In genomic region chr6:136446579-136447182, GRCh38 we compare ENCODE assay signal across 29 cellular contexts.
DNase-seq lines count a peak whose midpoint lies in the region; ATAC-seq, FAIRE-seq and TF ChIP-seq lines count a peak whose summit lies in the region.
"Had no signal": no experiment of that assay in that cellular context is flagged by ENCODE, and none has a peak within 500 bp of the region (broad histone marks: within the 10 kb centered on the region; RNA-seq: fewer than 3 reads in every experiment).

No MANE protein-coding gene starts in this region.

- H3K27ac ChIP-seq in GM12878 (ENCODE audit: control insufficient read depth, insufficient read depth), result no peak overlapping the region
- H3K27ac ChIP-seq: transverse colon had no signal

- BruUV-seq in GM12878 (replicated peaks; lab: Mats Ljungman, UMichigan), result no TSS peak

- H3K4me3 ChIP-seq in AG04449 (ENCODE audit: low read depth, low read length), result no peak overlapping the region
- no peak overlapping the region for H3K4me3 ChIP-seq in GM12878
- no peak overlapping the region for H3K4me3 ChIP-seq in foreskin fibroblast (ENCODE audit: low read depth in 1 of 2, low read length in 2 of 2)
- H3K4me3 ChIP-seq: transverse colon had no signal

- H4K20me1 ChIP-seq in GM12878 (ENCODE audit: control insufficient read depth, insufficient read depth), result no peaks in the 10 kb centered on the region

- H3K27me3 ChIP-seq in GM12878 (replicated peaks in 1 of 2; ENCODE audit: control insufficient read depth in 2 of 2, insufficient read depth in 2 of 2, low read length in 1 of 2), result no peaks in the 10 kb centered on the region; a peak in 1 of 4 replicates
- H3K27me3 ChIP-seq: transverse colon had no signal

- intact Hi-C loops in GM12878 (cut with micrococcal nuclease; ENCODE audit: unreplicated experiment), result no loop called here

- no peak overlapping the region for H3K27ac Mint-ChIP-seq in glutamatergic neuron (ENCODE audit: unreplicated experiment)
- H3K27ac Mint-ChIP-seq: activated T-cell treated with anti-CD3 and anti-CD28 coated beads, Interleukin-2, amount 50 U/mL, for 24 hours; CD4-positive, CD25-positive, alpha-beta regulatory T cell; T-cell had no signal

- H3K27me3 Mint-ChIP-seq in glutamatergic neuron (ENCODE audit: unreplicated experiment), result no peaks in the 10 kb centered on the region

- no peak overlapping the region for H2AFZ ChIP-seq in GM12878 (ENCODE audit: control insufficient read depth, low read depth, low read length)

- POLR2A ChIA-PET in AG04449 (lab: Yijun Ruan, JAX) (no interaction called here), GM12878 (lab: Charles Lee) (no interaction called here)

- H3K9me3 Mint-ChIP-seq in glutamatergic neuron (ENCODE audit: unreplicated experiment), result no peaks in the 10 kb centered on the region
- H3K9me3 Mint-ChIP-seq: central memory CD8-positive, alpha-beta T cell had no signal

- no peak for TF ChIP-seq POLR2A in GM12878 (IDR thresholded peaks at IDR 0.05; ENCODE audit: low read depth, low read length)

- no peak for TF ChIP-seq CTCF in AG04449 (IDR thresholded peaks at IDR 0.05; ENCODE audit: insufficient read depth, low read length, missing control alignments)
- no peak for TF ChIP-seq CTCF in GM12878 (IDR thresholded peaks at IDR 0.05 in 2 of 3, conservative IDR thresholded peaks at IDR 0.05 in 1 of 3; ENCODE audit: control insufficient read depth in 2 of 3, extremely low read depth in 1 of 3, insufficient read depth in 1 of 3, low read depth in 3 of 3, low read length in 3 of 3)
- TF ChIP-seq CTCF in foreskin fibroblast (IDR thresholded peaks at IDR 0.05; ENCODE audit: low read depth, low read length), result no peak
- no peak for TF ChIP-seq CTCF in glutamatergic neuron (IDR thresholded peaks at IDR 0.05; ENCODE audit: partially characterized antibody, unreplicated experiment)

- TF ChIP-seq RAD21 in GM12878 (IDR thresholded peaks at IDR 0.05; ENCODE audit: insufficient read depth, low read depth, low read length), result no peak

- no peak overlapping the region for H3K9ac ChIP-seq in GM12878 (ENCODE audit: control insufficient read depth, insufficient read depth, low read length)

- no peak overlapping the region for H3K4me2 ChIP-seq in GM12878 (ENCODE audit: control insufficient read depth, insufficient read depth)

- CTCF ChIA-PET in AG04449 (lab: Yijun Ruan, JAX), result no interaction called here
- CTCF ChIA-PET in GM12878 (lab: Yijun Ruan, JAX), result no interaction called here

- H3K4me1 ChIP-seq in GM12878 (ENCODE audit: control insufficient read depth, insufficient read depth, low read length), result no peaks in the 10 kb centered on the region

- RAD21 ChIA-PET in GM12878 (lab: Charles Lee; ENCODE audit: unreplicated experiment), result no interaction called here

- SMC1A ChIA-PET in GM12878 (lab: Charles Lee; ENCODE audit: uncharacterized antibody, unreplicated experiment), result no interaction called here

- WGBS in GM12878 (ENCODE audit: insufficient coverage, insufficient replicate concordance, low lambda C conversion rate, missing lambda C conversion rate), result 3% methylated on average over 2 of the region's 2 CpGs

- ATAC-seq in GM12878, result no peak
- ATAC-seq: left colon; PC-3; stimulated activated naive CD8-positive, alpha-beta T cell treated with anti-CD3 and anti-CD28 coated beads, Interleukin-15, Interleukin-2, amounts not matched to agents 100 U/mL and 50 U/mL, for 24 hours; T-cell had no signal

- H3K4me1 Mint-ChIP-seq in glutamatergic neuron (ENCODE audit: low read depth, unreplicated experiment), result peaks cover 2% of the 10 kb centered on the region
- H3K4me1 Mint-ChIP-seq: CD4-positive, CD25-positive, alpha-beta regulatory T cell; central memory CD8-positive, alpha-beta T cell; naive B cell; T-cell had no signal

- peak; percentile 7 for FAIRE-seq in GM12878 (lab: Jason Lieb, UNC)

- in situ Hi-C loops in GM12878 (cut with MboI), result no loop called here

- no peaks in the 10 kb centered on the region for H3K79me2 ChIP-seq in GM12878 (ENCODE audit: control insufficient read depth, insufficient read depth, low read length)

- H3K36me3 Mint-ChIP-seq in glutamatergic neuron (ENCODE audit: unreplicated experiment), result peaks cover 9% of the 10 kb centered on the region
- H3K36me3 Mint-ChIP-seq: CD4-positive, CD25-positive, alpha-beta regulatory T cell; T-cell had no signal

- TF ChIP-seq EP300 in GM12878 (IDR thresholded peaks at IDR 0.05; ENCODE audit: borderline replicate concordance in 1 of 2, control insufficient read depth in 1 of 2, low read depth in 2 of 2, low read length in 2 of 2), result no peak

- H3K36me3 ChIP-seq in GM12878 (ENCODE audit: control insufficient read depth in 2 of 2, insufficient read depth in 2 of 2, low read length in 1 of 2), result no peaks in the 10 kb centered on the region
- H3K36me3 ChIP-seq: transverse colon had no signal

- H3K4me3 Mint-ChIP-seq in glutamatergic neuron (ENCODE audit: unreplicated experiment), result no peak overlapping the region
- H3K4me3 Mint-ChIP-seq: activated T-cell treated with anti-CD3 and anti-CD28 coated beads, Interleukin-2, amount 50 U/mL, for 24 hours; CD4-positive, CD25-positive, alpha-beta regulatory T cell; central memory CD8-positive, alpha-beta T cell; naive B cell; T-cell had no signal

- no peaks in the 10 kb centered on the region for H3K9me3 ChIP-seq in GM12878 (replicated peaks; ENCODE audit: control insufficient read depth, insufficient read depth, low read length)

- DNase-seq in AG04449 (ENCODE audit: low read depth, low spot score) (peak; percentile 28), GM04504 (ENCODE audit: low read depth) (peak; percentile 10), GM12878 (ENCODE audit: low read depth, low spot score) (no peak), foreskin fibroblast (peak; percentile 18 to 53), A172 (ENCODE audit: low spot score) (no peak), glutamatergic neuron (no peak), RKO (ENCODE audit: low spot score) (no peak)
- DNase-seq in activated CD4-positive, CD25-positive, alpha-beta regulatory T cell (lab: John Stamatoyannopoulos, UW), result no peak
- DNase-seq: activated CD4-positive, alpha-beta T cell treated with anti-CD3 and anti-CD28 coated beads for 1 hour; activated CD8-positive, alpha-beta memory T cell treated with anti-CD3 and anti-CD28 coated beads for 24 hours; activated naive CD4-positive, alpha-beta T cell; activated T-cell treated with anti-CD3 and anti-CD28 coated beads, Interleukin-2, amount 50 U/mL, for 24 hours; CD4-positive, CD25-positive, alpha-beta regulatory T cell; GDM1; Karpas-422; left colon; naive B cell; NCI-H1048; NCI-H187 treated with DMSO at 0.1 percent for 48 hours; NCI-H2227 treated with DMSO at 0.1 percent for 48 hours; occipital lobe; PC-3; SHP77 treated with DMSO at 0.1 percent for 48 hours; stimulated activated CD4-positive, alpha-beta T cell treated with anti-CD3 and anti-CD28 coated beads, Interleukin-12 subunit alpha, Interleukin-12 subunit beta, amount 100 ng/mL, for 4 hours; stimulated activated CD4-positive, alpha-beta T cell treated with anti-CD3 and anti-CD28 coated beads, Interleukin-4, amount 100 ng/mL, for 4 hours; stimulated activated naive CD8-positive, alpha-beta T cell treated with anti-CD3 and anti-CD28 coated beads, Interleukin-15, Interleukin-2, amounts not matched to agents 100 U/mL and 50 U/mL, for 24 hours; T-cell; transverse colon had no signal

TF ChIP-seq in GM12878, 131 proteins besides CTCF, POLR2A, EP300 and RAD21:
- no peak for TF ChIP-seq ZBED1 (IDR thresholded peaks at IDR 0.05; ENCODE audit: borderline replicate concordance)
- TF ChIP-seq NKRF (conservative IDR thresholded peaks at IDR 0.05), result no peak
- no peak for TF ChIP-seq DPF2 (IDR thresholded peaks at IDR 0.05)
- TF ChIP-seq NRF1 (conservative IDR thresholded peaks at IDR 0.05; ENCODE audit: low read depth, low read length), result no peak
- no peak for TF ChIP-seq CREM (IDR thresholded peaks at IDR 0.05; ENCODE audit: low read depth)
- no peak for TF ChIP-seq CEBPB (IDR thresholded peaks at IDR 0.05; ENCODE audit: borderline replicate concordance in 1 of 2, low read depth in 2 of 2, low read length in 2 of 2)
- TF ChIP-seq KDM1A (IDR thresholded peaks at IDR 0.05; ENCODE audit: borderline replicate concordance), result no peak
- TF ChIP-seq POU2F2 (IDR thresholded peaks at IDR 0.05; ENCODE audit: borderline replicate concordance, low read depth, low read length), result no peak
- no peak for TF ChIP-seq EGR1 (IDR thresholded peaks at IDR 0.05; ENCODE audit: borderline replicate concordance in 1 of 2, low read depth in 2 of 2, low read length in 2 of 2)
- no peak for TF ChIP-seq RELA (IDR thresholded peaks at IDR 0.05; ENCODE audit: borderline replicate concordance, partially characterized antibody)

Comparison
In these comparisons a context has a peak if more than half of its experiments do, and no peak if none do; other contexts are left out.
1. DNase-seq: peak in AG04449 (single experiment), GM04504 (single experiment) and foreskin fibroblast (2 of 2); none in GM12878 (single experiment), A172 (single experiment), activated CD4-positive, CD25-positive, alpha-beta regulatory T cell (0 of 4), glutamatergic neuron (single experiment) and RKO (single experiment).